Comparison of ENCODE assay signal across 36 cellular contexts in the genomic region with DNA sequence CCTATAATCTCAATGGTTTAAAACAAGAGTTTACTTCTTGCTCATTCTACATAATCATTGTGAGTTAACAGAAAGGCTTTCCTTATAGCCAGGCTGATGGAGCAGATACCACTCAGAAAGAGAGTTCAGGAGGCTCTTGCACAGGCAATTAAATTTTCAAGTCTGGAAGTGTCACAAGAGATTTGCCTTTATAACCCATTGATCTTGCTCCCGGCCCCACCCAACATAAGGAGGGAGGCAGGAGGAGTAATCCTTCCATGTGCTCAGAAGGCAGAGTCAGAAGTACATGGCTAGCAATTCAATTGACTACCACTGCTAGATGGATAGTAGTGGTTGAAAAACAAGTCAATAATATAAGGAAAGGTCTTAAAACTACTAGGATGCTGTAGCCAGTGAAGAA.
"Had no signal": no experiment of that assay in that cellular context is flagged by ENCODE, and none has a peak within 500 bp of the region (broad histone marks: within the 10 kb centered on the region; RNA-seq: fewer than 3 reads in every experiment).

No MANE protein-coding gene starts in this region.

- H3K4me3 ChIP-seq: ascending aorta, cardiac muscle cell had no signal

- DNase-seq: activated CD4-positive, alpha-beta memory T cell treated with anti-CD3 and anti-CD28 coated beads, Interleukin-2, amount 10 ng/mL, durations not matched to agents 7 days and 5 days; activated CD4-positive, alpha-beta T cell treated with anti-CD3 and anti-CD28 coated beads for 1 hour; activated CD4-positive, alpha-beta T cell treated with anti-CD3 and anti-CD28 coated beads for 36 hours; activated CD4-positive, alpha-beta T cell treated with anti-CD3 and anti-CD28 coated beads for 48 hours; activated CD4-positive, alpha-beta T cell treated with anti-CD3 and anti-CD28 coated beads, Interleukin-2, amount 10 ng/mL, durations not matched to agents 7 days and 5 days; activated CD4-positive, alpha-beta T cell treated with anti-CD3 and anti-CD28 coated beads, Interleukin-2, amount 50 U/mL, for 48 hours; activated CD4-positive, CD25-positive, alpha-beta regulatory T cell; activated CD8-positive, alpha-beta memory T cell treated with anti-CD3 and anti-CD28 coated beads for 24 hours; activated CD8-positive, alpha-beta memory T cell treated with anti-CD3 and anti-CD28 coated beads, Interleukin-2, amount 10 ng/mL, durations not matched to agents 7 days and 5 days; activated CD8-positive, alpha-beta memory T cell treated with anti-CD3 and anti-CD28 coated beads, Interleukin-2, amount 50 U/mL, for 48 hours; activated CD8-positive, alpha-beta T cell treated with anti-CD3 and anti-CD28 coated beads, Interleukin-2, amount 10 ng/mL, durations not matched to agents 7 days and 5 days; activated effector memory CD4-positive, alpha-beta T cell treated with Interleukin-2 at 50 U/mL for 16 hours; activated gamma-delta T cell; activated naive CD4-positive, alpha-beta T cell treated with anti-CD3 and anti-CD28 coated beads, Interleukin-2, amount 10 ng/mL, durations not matched to agents 7 days and 5 days; activated naive CD4-positive, alpha-beta T cell treated with Interleukin-2 at 50 U/mL for 16 hours; activated naive CD8-positive, alpha-beta T cell treated with anti-CD3 and anti-CD28 coated beads, Interleukin-2, amount 10 ng/mL, durations not matched to agents 7 days and 5 days; activated naive CD8-positive, alpha-beta T cell treated with anti-CD3 and anti-CD28 coated beads, Interleukin-2, amount 50 U/mL, for 24 hours; activated T-cell treated with anti-CD3 and anti-CD28 coated beads, Interleukin-2, amount 50 U/mL, for 24 hours; activated T-cell treated with anti-CD3 and anti-CD28 coated beads, Interleukin-2, amount 50 U/mL, for 48 hours; amygdala; anterior cingulate cortex; caudate nucleus; cerebellar nuclear complex; T-helper 17 cell; T-helper 9 cell had no signal

- H3K36me3 ChIP-seq: ascending aorta, cardiac muscle cell had no signal

- H3K9me3 ChIP-seq: ascending aorta had no signal

- H3K4me1 Mint-ChIP-seq: activated CD4-positive, alpha-beta memory T cell treated with anti-CD3 and anti-CD28 coated beads, Interleukin-2, amount 10 ng/mL, durations not matched to agents 7 days and 5 days; activated CD4-positive, alpha-beta T cell treated with anti-CD3 and anti-CD28 coated beads for 36 hours; activated CD4-positive, alpha-beta T cell treated with anti-CD3 and anti-CD28 coated beads, Interleukin-2, amount 10 ng/mL, durations not matched to agents 7 days and 5 days; activated CD8-positive, alpha-beta memory T cell treated with anti-CD3 and anti-CD28 coated beads, Interleukin-2, amount 10 ng/mL, durations not matched to agents 7 days and 5 days; activated naive CD4-positive, alpha-beta T cell treated with anti-CD3 and anti-CD28 coated beads, Interleukin-2, amount 10 ng/mL, durations not matched to agents 7 days and 5 days; activated naive CD4-positive, alpha-beta T cell treated with anti-CD3 and anti-CD28 coated beads, Interleukin-2, amount 50 U/mL, for 24 hours; activated naive CD8-positive, alpha-beta T cell treated with anti-CD3 and anti-CD28 coated beads, Interleukin-2, amount 10 ng/mL, durations not matched to agents 7 days and 5 days; activated naive CD8-positive, alpha-beta T cell treated with anti-CD3 and anti-CD28 coated beads, Interleukin-2, amount 50 U/mL, for 24 hours; brain; central memory CD8-positive, alpha-beta T cell; T-helper 17 cell; WTC11 had no signal

- H3K27me3 Mint-ChIP-seq: activated CD4-positive, alpha-beta memory T cell treated with anti-CD3 and anti-CD28 coated beads, Interleukin-2, amount 10 ng/mL, durations not matched to agents 7 days and 5 days; activated CD4-positive, alpha-beta T cell treated with anti-CD3 and anti-CD28 coated beads for 36 hours; activated CD4-positive, alpha-beta T cell treated with anti-CD3 and anti-CD28 coated beads, Interleukin-2, amount 10 ng/mL, durations not matched to agents 7 days and 5 days; activated CD8-positive, alpha-beta memory T cell treated with anti-CD3 and anti-CD28 coated beads, Interleukin-2, amount 10 ng/mL, durations not matched to agents 7 days and 5 days; activated naive CD4-positive, alpha-beta T cell treated with anti-CD3 and anti-CD28 coated beads, Interleukin-2, amount 10 ng/mL, durations not matched to agents 7 days and 5 days; activated naive CD4-positive, alpha-beta T cell treated with anti-CD3 and anti-CD28 coated beads, Interleukin-2, amount 50 U/mL, for 24 hours; activated naive CD8-positive, alpha-beta T cell treated with anti-CD3 and anti-CD28 coated beads, Interleukin-2, amount 10 ng/mL, durations not matched to agents 7 days and 5 days; activated naive CD8-positive, alpha-beta T cell treated with anti-CD3 and anti-CD28 coated beads, Interleukin-2, amount 50 U/mL, for 24 hours; activated T-cell treated with anti-CD3 and anti-CD28 coated beads, Interleukin-2, amount 50 U/mL, for 24 hours; central memory CD8-positive, alpha-beta T cell; T-helper 17 cell had no signal

- H3K27ac Mint-ChIP-seq: activated CD4-positive, alpha-beta memory T cell treated with anti-CD3 and anti-CD28 coated beads, Interleukin-2, amount 10 ng/mL, durations not matched to agents 7 days and 5 days; activated CD4-positive, alpha-beta T cell treated with anti-CD3 and anti-CD28 coated beads for 36 hours; activated CD4-positive, alpha-beta T cell treated with anti-CD3 and anti-CD28 coated beads, Interleukin-2, amount 10 ng/mL, durations not matched to agents 7 days and 5 days; activated CD8-positive, alpha-beta memory T cell treated with anti-CD3 and anti-CD28 coated beads, Interleukin-2, amount 10 ng/mL, durations not matched to agents 7 days and 5 days; activated CD8-positive, alpha-beta T cell treated with anti-CD3 and anti-CD28 coated beads, Interleukin-2, amount 10 ng/mL, durations not matched to agents 7 days and 5 days; activated naive CD4-positive, alpha-beta T cell treated with anti-CD3 and anti-CD28 coated beads, Interleukin-2, amount 10 ng/mL, durations not matched to agents 7 days and 5 days; activated naive CD4-positive, alpha-beta T cell treated with anti-CD3 and anti-CD28 coated beads, Interleukin-2, amount 50 U/mL, for 24 hours; activated naive CD8-positive, alpha-beta T cell; activated naive CD8-positive, alpha-beta T cell treated with anti-CD3 and anti-CD28 coated beads, Interleukin-2, amount 10 ng/mL, durations not matched to agents 7 days and 5 days; activated naive CD8-positive, alpha-beta T cell treated with anti-CD3 and anti-CD28 coated beads, Interleukin-2, amount 50 U/mL, for 24 hours; activated T-cell treated with anti-CD3 and anti-CD28 coated beads, Interleukin-2, amount 50 U/mL, for 24 hours; activated T-helper 2 cell treated with anti-CD3 and anti-CD28 coated beads, Interferon-gamma antibody, Interleukin-2, Interleukin-4, amounts not matched to agents 10 μg/mL and 5 μg/mL and 100 μg/mL, durations not matched to agents 14 hours and 24 hours and 36 hours; brain; T-helper 17 cell; T-helper 2 cell treated with Interferon-gamma antibody and Interleukin-4, amounts not matched to agents 5 μg/mL and 100 μg/mL, for 36 hours; WTC11 had no signal

- H3K9me3 Mint-ChIP-seq: brain had no signal

- ATAC-seq: activated CD4-positive, alpha-beta T cell treated with anti-CD3 and anti-CD28 coated beads for 36 hours; activated CD4-positive, CD25-positive, alpha-beta regulatory T cell treated with anti-CD3 and anti-CD28 coated beads, Interleukin-2, amount 50 U/mL, for 24 hours; activated CD8-positive, alpha-beta memory T cell treated with anti-CD3 and anti-CD28 coated beads, Interleukin-2, amount 10 ng/mL, durations not matched to agents 7 days and 5 days; activated CD8-positive, alpha-beta T cell treated with anti-CD3 and anti-CD28 coated beads, Interleukin-2, amount 10 ng/mL, durations not matched to agents 7 days and 5 days; activated naive CD8-positive, alpha-beta T cell treated with anti-CD3 and anti-CD28 coated beads, Interleukin-2, amount 50 U/mL, for 24 hours; T-helper 17 cell; WTC11 had no signal

- H3K27me3 ChIP-seq: ascending aorta, cardiac muscle cell had no signal

- H3K4me3 Mint-ChIP-seq: activated CD4-positive, alpha-beta memory T cell treated with anti-CD3 and anti-CD28 coated beads, Interleukin-2, amount 10 ng/mL, durations not matched to agents 7 days and 5 days; activated CD4-positive, alpha-beta T cell treated with anti-CD3 and anti-CD28 coated beads for 36 hours; activated CD4-positive, alpha-beta T cell treated with anti-CD3 and anti-CD28 coated beads, Interleukin-2, amount 10 ng/mL, durations not matched to agents 7 days and 5 days; activated CD8-positive, alpha-beta memory T cell treated with anti-CD3 and anti-CD28 coated beads, Interleukin-2, amount 10 ng/mL, durations not matched to agents 7 days and 5 days; activated CD8-positive, alpha-beta T cell treated with anti-CD3 and anti-CD28 coated beads, Interleukin-2, amount 10 ng/mL, durations not matched to agents 7 days and 5 days; activated naive CD4-positive, alpha-beta T cell treated with anti-CD3 and anti-CD28 coated beads, Interleukin-2, amount 10 ng/mL, durations not matched to agents 7 days and 5 days; activated naive CD4-positive, alpha-beta T cell treated with anti-CD3 and anti-CD28 coated beads, Interleukin-2, amount 50 U/mL, for 24 hours; activated naive CD8-positive, alpha-beta T cell; activated naive CD8-positive, alpha-beta T cell treated with anti-CD3 and anti-CD28 coated beads, Interleukin-2, amount 10 ng/mL, durations not matched to agents 7 days and 5 days; activated naive CD8-positive, alpha-beta T cell treated with anti-CD3 and anti-CD28 coated beads, Interleukin-2, amount 50 U/mL, for 24 hours; activated T-cell treated with anti-CD3 and anti-CD28 coated beads, Interleukin-2, amount 50 U/mL, for 24 hours; brain; central memory CD8-positive, alpha-beta T cell; T-helper 17 cell; T-helper 2 cell treated with Interferon-gamma antibody and Interleukin-4, amounts not matched to agents 5 μg/mL and 100 μg/mL, for 36 hours; WTC11 had no signal

- H3K36me3 Mint-ChIP-seq: activated CD8-positive, alpha-beta memory T cell treated with anti-CD3 and anti-CD28 coated beads, Interleukin-2, amount 10 ng/mL, durations not matched to agents 7 days and 5 days; activated naive CD4-positive, alpha-beta T cell treated with anti-CD3 and anti-CD28 coated beads, Interleukin-2, amount 10 ng/mL, durations not matched to agents 7 days and 5 days; activated naive CD4-positive, alpha-beta T cell treated with anti-CD3 and anti-CD28 coated beads, Interleukin-2, amount 50 U/mL, for 24 hours; activated naive CD8-positive, alpha-beta T cell; activated naive CD8-positive, alpha-beta T cell treated with anti-CD3 and anti-CD28 coated beads, Interleukin-2, amount 10 ng/mL, durations not matched to agents 7 days and 5 days; brain; WTC11 had no signal

- H3K27ac ChIP-seq: ascending aorta, cardiac muscle cell, VCaP had no signal
